ENCODE assay signal across 1 cellular context in the genomic region with DNA sequence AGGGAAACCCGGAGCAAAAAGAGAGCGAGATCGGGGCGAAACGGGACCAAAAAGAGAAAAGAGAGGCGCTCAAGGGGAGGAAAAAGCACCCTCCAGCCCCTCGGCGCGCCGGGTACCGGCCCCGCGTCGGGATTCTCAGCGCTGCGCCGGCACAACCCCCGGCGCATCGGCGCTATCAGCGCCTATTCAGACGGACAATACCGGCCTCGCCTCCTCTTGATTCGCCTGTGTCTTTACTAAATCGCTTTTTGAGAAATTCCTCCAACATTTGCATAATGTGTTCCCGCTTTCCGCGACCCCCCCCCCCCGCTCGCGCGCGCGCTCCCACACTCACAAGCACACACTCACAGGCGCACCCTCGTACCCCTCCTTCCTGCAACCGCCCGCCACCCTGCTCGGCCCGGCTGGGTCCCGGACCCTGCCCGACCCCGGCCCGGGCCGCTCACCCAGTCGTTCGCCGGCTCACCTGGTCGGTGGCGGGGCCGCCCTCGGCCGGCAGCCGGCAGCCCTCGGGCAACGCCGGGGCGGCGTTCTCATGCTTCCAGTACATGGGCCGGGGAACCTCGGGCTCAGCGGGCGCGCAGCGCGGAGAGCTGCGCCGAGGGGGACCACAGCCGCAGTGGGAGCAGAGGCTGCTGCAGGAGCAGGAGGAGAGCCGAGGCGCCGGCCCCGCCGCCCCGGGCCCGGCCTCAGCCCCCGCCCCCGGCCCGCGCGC.
TF ChIP-seq lines count a peak whose summit lies in the region.

No MANE protein-coding gene starts in this region.

TF ChIP-seq in A549, 52 proteins besides CTCF, POLR2A, EP300 and RAD21:
- TF ChIP-seq TP53 (CRISPR knock-in tag; IDR thresholded peaks at IDR 0.05) (no peak), RARB (CRISPR knock-in tag; IDR thresholded peaks at IDR 0.05) (no peak), RNF2 (IDR thresholded peaks at IDR 0.05; ENCODE audit: borderline replicate concordance, low read depth) (peak; percentile 72; the same call in 1 of the 2 replicates)
